Comparison of ENCODE assay signal across 27 cellular contexts in the genomic region with DNA sequence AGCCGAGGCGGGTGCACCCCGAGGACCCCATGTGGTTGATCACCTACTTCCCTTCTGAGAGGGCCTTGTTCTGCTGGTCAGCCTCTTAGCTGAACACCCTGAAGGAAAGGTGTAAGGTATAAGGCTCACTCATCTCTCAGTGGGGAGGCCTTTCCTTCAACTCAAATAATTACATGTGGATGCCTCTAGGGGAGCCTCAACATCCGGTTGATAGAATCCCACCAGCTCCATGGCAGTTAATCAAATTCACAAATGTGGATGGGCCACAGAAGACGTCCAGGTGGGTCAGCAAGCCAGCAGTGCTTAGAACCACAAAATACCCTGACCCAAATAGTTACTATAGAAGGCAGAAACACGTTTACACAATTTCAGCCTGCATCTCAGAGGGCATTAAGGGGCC. TPM values are rescaled to one million over a fixed set of nuclear protein-coding genes. Genes with fewer than 3 reads are reported as not detected.
DNase-seq lines count a peak whose midpoint lies in the region; ATAC-seq, FAIRE-seq and TF ChIP-seq lines count a peak whose summit lies in the region.
"Had no signal": no experiment of that assay in that cellular context is flagged by ENCODE, and none has a peak within 500 bp of the region (broad histone marks: within the 10 kb centered on the region; RNA-seq: fewer than 3 reads in every experiment).

No MANE protein-coding gene starts in this region.

- TF ChIP-seq EP300 in HepG2 (IDR thresholded peaks at IDR 0.05; ENCODE audit: low read depth in 2 of 2, low read length in 2 of 2) (no peak), HepG2 (CRISPR knock-in tag; IDR thresholded peaks at IDR 0.05; ENCODE audit: borderline replicate concordance) (no peak)

- no peaks in the 10 kb centered on the region for H3K9me3 ChIP-seq in HepG2 (ENCODE audit: low read length)
- H3K9me3 ChIP-seq in right lobe of liver, result no peaks in the 10 kb centered on the region
- no peaks in the 10 kb centered on the region for H3K9me3 ChIP-seq in MM.1S (replicated peaks; ENCODE audit: insufficient read depth, low read length)
- H3K9me3 ChIP-seq in colonic mucosa, result no peaks in the 10 kb centered on the region
- H3K9me3 ChIP-seq: A549, psoas muscle, SJSA1, vagina had no signal

- POLR2A ChIA-PET in HepG2 (lab: Yijun Ruan, JAX), result no interaction called here

- CTCF ChIA-PET in HepG2 (lab: Yijun Ruan, JAX; ENCODE audit: low intra/inter-chr PET ratio, low total read pairs), result no interaction called here

- H2AFZ ChIP-seq in HepG2 (ENCODE audit: low read length), result no peak overlapping the region
- H2AFZ ChIP-seq in MM.1S (ENCODE audit: low read length), result no peak overlapping the region
- H2AFZ ChIP-seq: PC-9 had no signal

- TF ChIP-seq CTCF in HepG2 (CRISPR knock-in tag; IDR thresholded peaks at IDR 0.05) (no peak), right lobe of liver (IDR thresholded peaks at IDR 0.05) (no peak), MM.1S (IDR thresholded peaks at IDR 0.05; ENCODE audit: low read length) (peak; percentile 9; the same call in 1 of the 2 replicates), fibroblast of mammary gland (conservative IDR thresholded peaks at IDR 0.05; ENCODE audit: control insufficient read depth, insufficient read depth, low read depth, low read length) (peak; percentile 9), type B pancreatic cell (conservative IDR thresholded peaks at IDR 0.05) (peak; percentile 43), colonic mucosa (IDR thresholded peaks at IDR 0.05) (no peak)

- H3K4me1 ChIP-seq in HepG2 (ENCODE audit: insufficient read depth, low read length), result no peaks in the 10 kb centered on the region
- H3K4me1 ChIP-seq in right lobe of liver, result peaks cover 0 to 24% (median 0%) of the 10 kb centered on the region in 4 donors
- H3K4me1 ChIP-seq in MM.1S (ENCODE audit: low read length), result 0 out of 2 replicates have a peak, but pooled peaks cover 3% of the 10 kb centered on the region
- no peaks in the 10 kb centered on the region for H3K4me1 ChIP-seq in colonic mucosa
- H3K4me1 ChIP-seq: A549, psoas muscle had no signal

- H4K20me1 ChIP-seq in HepG2 (ENCODE audit: insufficient read depth, low read length), result no peaks in the 10 kb centered on the region
- no peaks in the 10 kb centered on the region for H4K20me1 ChIP-seq in MM.1S (ENCODE audit: insufficient read depth, low read length)

- H3K4me3 Mint-ChIP-seq in type B pancreatic cell, result peak overlapping the region; percentile 16
- H3K4me3 Mint-ChIP-seq: activated CD8-positive, alpha-beta T cell treated with anti-CD3 and anti-CD28 coated beads, Interleukin-2, amount 10 ng/mL, durations not matched to agents 7 days and 5 days; activated T-cell treated with anti-CD3 and anti-CD28 coated beads, Interleukin-2, amount 50 U/mL, for 24 hours; memory B cell; nephron progenitor cell had no signal

- H3F3A ChIP-seq in MM.1S (ENCODE audit: insufficient read depth, low read length), result no peaks in the 10 kb centered on the region

- H3K36me3 Mint-ChIP-seq in type B pancreatic cell, result no peaks in the 10 kb centered on the region
- H3K36me3 Mint-ChIP-seq: CD4-positive, alpha-beta memory T cell; memory B cell had no signal

- no peaks in the 10 kb centered on the region for H3K79me2 ChIP-seq in HepG2 (ENCODE audit: insufficient read depth, low read length)
- no peaks in the 10 kb centered on the region for H3K79me2 ChIP-seq in MM.1S (ENCODE audit: low read length)

- no peak for TF ChIP-seq RAD21 in HepG2 (CRISPR knock-in tag; IDR thresholded peaks at IDR 0.05)

- 12% methylated on average over 6 of the region's 6 CpGs for WGBS in HepG2 (ENCODE audit: low lambda C conversion rate)
- 56% methylated on average over 2 of the region's 6 CpGs for WGBS in right lobe of liver (ENCODE audit: insufficient coverage, low coverage, low lambda C conversion rate, missing lambda C conversion rate)

- no peak for ATAC-seq in HepG2
- ATAC-seq in right lobe of liver, result no peak
- ATAC-seq: A549; activated CD8-positive, alpha-beta T cell treated with anti-CD3 and anti-CD28 coated beads, Interleukin-2, amount 10 ng/mL, durations not matched to agents 7 days and 5 days had no signal

- BruUV-seq in HepG2 (replicated peaks; lab: Mats Ljungman, UMichigan), result no TSS peak

- FAIRE-seq in HepG2 (lab: Jason Lieb, UNC), result no peak
- FAIRE-seq: A549, GM18507, keratinocyte had no signal

- H3K4me3 ChIP-seq in HepG2 (replicated peaks in 1 of 3; ENCODE audit: insufficient read depth in 1 of 3, low read depth in 2 of 3, low read length in 3 of 3) (no peak overlapping the region), right lobe of liver (no peak overlapping the region), MM.1S (ENCODE audit: low read length) (no peak overlapping the region), fibroblast of mammary gland (ENCODE audit: control insufficient read depth, low read depth, low read length) (no peak overlapping the region), colonic mucosa (no peak overlapping the region)
- H3K4me3 ChIP-seq: A549, PC-9, psoas muscle, SJSA1, vagina had no signal

- H3K27ac Mint-ChIP-seq in type B pancreatic cell, result no peak overlapping the region
- H3K27ac Mint-ChIP-seq: activated CD8-positive, alpha-beta T cell treated with anti-CD3 and anti-CD28 coated beads, Interleukin-2, amount 10 ng/mL, durations not matched to agents 7 days and 5 days; activated T-cell treated with anti-CD3 and anti-CD28 coated beads, Interleukin-2, amount 50 U/mL, for 24 hours; memory B cell; nephron progenitor cell had no signal

- H3K27me3 ChIP-seq in HepG2 (ENCODE audit: control insufficient read depth in 1 of 2, insufficient read depth in 2 of 2, low read length in 2 of 2) (peaks cover 0 to 3% of the 10 kb centered on the region in 2 experiments; a peak in 1 of 5 replicates), right lobe of liver (no peaks in the 10 kb centered on the region), MM.1S (replicated peaks; ENCODE audit: insufficient read depth, low read length) (no peaks in the 10 kb centered on the region), colonic mucosa (no peaks in the 10 kb centered on the region)
- H3K27me3 ChIP-seq: SJSA1, vagina had no signal

- H3K9ac ChIP-seq in HepG2 (ENCODE audit: insufficient read depth, low read depth, low read length) (no peak overlapping the region), MM.1S (ENCODE audit: low read length) (no peak overlapping the region), colonic mucosa (ENCODE audit: low read depth in 2 of 2, low read length in 2 of 2) (no peak overlapping the region)

- in situ Hi-C loops in HepG2 (cut with HindIII; ENCODE audit: extremely low pct_ligation_motif_present, low pct_unique_long_range_greater_than_20kb), result no loop called here

- no peak overlapping the region for H3K4me2 ChIP-seq in HepG2 (ENCODE audit: low read depth, low read length)
- H3K4me2 ChIP-seq in MM.1S (ENCODE audit: low read depth, low read length), result no peak overlapping the region
- H3K4me2 ChIP-seq: A549, PC-9 had no signal

- no peaks in the 10 kb centered on the region for H3K36me3 ChIP-seq in HepG2 (replicated peaks in 1 of 2; ENCODE audit: control insufficient read depth in 1 of 2, insufficient read depth in 2 of 2, low read length in 2 of 2)
- no peaks in the 10 kb centered on the region for H3K36me3 ChIP-seq in right lobe of liver
- H3K36me3 ChIP-seq in MM.1S (replicated peaks; ENCODE audit: insufficient read depth, low read length), result no peaks in the 10 kb centered on the region
- no peaks in the 10 kb centered on the region for H3K36me3 ChIP-seq in colonic mucosa
- H3K36me3 ChIP-seq: SJSA1, vagina had no signal

- DNase-seq in HepG2 (ENCODE audit: low spot score), result no peak
- DNase-seq in right lobe of liver, result no peak
- no peak for DNase-seq in MM.1S
- DNase-seq in fibroblast of mammary gland (ENCODE audit: low read depth), result no peak
- no peak for DNase-seq in type B pancreatic cell (ENCODE audit: extremely low spot score, unreplicated experiment)
- no peak for DNase-seq in middle frontal gyrus (ENCODE audit: extremely low spot score, low spot score)
- DNase-seq in NOMO-1 (lab: John Stamatoyannopoulos, UW; ENCODE audit: unreplicated experiment in 2 of 2), result no peak
- no peak for DNase-seq in colonic mucosa
- DNase-seq: activated CD8-positive, alpha-beta T cell treated with anti-CD3 and anti-CD28 coated beads, Interleukin-2, amount 10 ng/mL, durations not matched to agents 7 days and 5 days; activated naive CD4-positive, alpha-beta T cell treated with Interleukin-2 at 50 U/mL for 16 hours; activated T-cell treated with anti-CD3 and anti-CD28 coated beads, Interleukin-2, amount 50 U/mL, for 24 hours; CD4-positive, alpha-beta memory T cell; cerebellar nuclear complex; NCI-H1417 treated with DMSO at 0.1 percent for 48 hours; NCI-H2171 treated with DMSO at 0.1 percent for 48 hours; NCI-H774; nephron progenitor cell; PC-9; psoas muscle; stimulated activated CD8-positive, alpha-beta memory T cell treated with anti-CD3 and anti-CD28 coated beads, Interleukin-4, amount 100 ng/mL, for 48 hours; substantia nigra had no signal

- H3K27ac ChIP-seq in HepG2 (ENCODE audit: extremely low read length, insufficient read depth, low read length), result no peak overlapping the region
- no peak overlapping the region for H3K27ac ChIP-seq in right lobe of liver
- no peak overlapping the region for H3K27ac ChIP-seq in MM.1S (ENCODE audit: low read length)
- H3K27ac ChIP-seq in colonic mucosa, result no peak overlapping the region
- H3K27ac ChIP-seq: A549, PC-9, psoas muscle, SJSA1, vagina had no signal

- no peaks in the 10 kb centered on the region for H3K9me2 ChIP-seq in MM.1S (replicated peaks; ENCODE audit: insufficient read depth, low read length)

- no peak for TF ChIP-seq POLR2A in HepG2 (IDR thresholded peaks at IDR 0.05; ENCODE audit: insufficient read depth in 1 of 2, low read depth in 2 of 2, low read length in 2 of 2)
- no peak for TF ChIP-seq POLR2A in right lobe of liver (IDR thresholded peaks at IDR 0.05)

- H3K27me3 Mint-ChIP-seq in type B pancreatic cell, result peaks cover 63% of the 10 kb centered on the region

- no peaks in the 10 kb centered on the region for H3K9me3 Mint-ChIP-seq in type B pancreatic cell
- H3K9me3 Mint-ChIP-seq: activated T-cell treated with anti-CD3 and anti-CD28 coated beads, Interleukin-2, amount 50 U/mL, for 24 hours; CD4-positive, alpha-beta memory T cell; memory B cell; nephron progenitor cell had no signal

- peaks cover 13% of the 10 kb centered on the region for H3K4me1 Mint-ChIP-seq in type B pancreatic cell (ENCODE audit: unreplicated experiment)
- H3K4me1 Mint-ChIP-seq: memory B cell had no signal

- intact Hi-C loops in HepG2 (cut with micrococcal nuclease; ENCODE audit: unreplicated experiment) (no loop called here), right lobe of liver (cut with DNase I) (loop anchor here in 1 of 2 donors (10.0 kb wide), 1 partner anchor 358 kb away; no protein-coding TSS in a partner anchor), colonic mucosa (cut with DNase I) (loop anchor here (5.0 kb wide), 1 partner anchor 701 kb away; the partner anchor contains the start of gene CXCL12)

RNA-seq across cellular contexts. Expression of gene ZNF32, which starts 37.7 kb away (rescaled TPM):
- 16.9 and 18.0 TPM in 2 replicates for total RNA-seq in HepG2 (2016; rRNA removed; fragmentation: Illumina TruSeq; extraction: Trizol)
- total RNA-seq in HepG2 (2016; cell fraction: cytosol; rRNA removed; fragmentation: Illumina TruSeq; extraction: Trizol; ENCODE audit: low read depth), result 30.1 and 34.6 TPM in 2 replicates
- total RNA-seq in HepG2 (2016; cell fraction: insoluble cytoplasmic fraction; rRNA removed; fragmentation: Illumina TruSeq; extraction: Trizol), result 12.6 and 14.4 TPM in 2 replicates
- total RNA-seq in HepG2 (2016; cell fraction: membrane; rRNA removed; fragmentation: Illumina TruSeq; extraction: Trizol), result 38.2 and 44.1 TPM in 2 replicates
- 8.3 and 10.0 TPM in 2 replicates for total RNA-seq in HepG2 (2016; cell fraction: nucleus; rRNA removed; fragmentation: Illumina TruSeq; extraction: Trizol)
- polyA plus RNA-seq in HepG2 (2011; rRNA removed), result 12.5 and 12.7 TPM in 2 replicates
- 6.1 and 9.4 TPM in 2 replicates for polyA plus RNA-seq in HepG2 (2011; cell fraction: cytosol; rRNA removed)
- 8.5 and 12.5 TPM in 2 replicates for polyA plus RNA-seq in HepG2 (2011; cell fraction: nucleus; rRNA removed)
- polyA plus RNA-seq in HepG2 (2012), result 7.3 and 8.5 TPM in 2 replicates
- 30.5 and 38.2 TPM in 2 replicates for polyA plus RNA-seq in HepG2 (2016; cell fraction: cytosol; fragmentation: Illumina TruSeq; extraction: Trizol; ENCODE audit: low read depth)
- polyA plus RNA-seq in HepG2 (2016; cell fraction: insoluble cytoplasmic fraction; fragmentation: Illumina TruSeq; extraction: Trizol; ENCODE audit: low read depth), result 13.8 and 16.9 TPM in 2 replicates
- 28.0 and 35.4 TPM in 2 replicates for polyA plus RNA-seq in HepG2 (2016; cell fraction: membrane; fragmentation: Illumina TruSeq; extraction: Trizol; ENCODE audit: low read depth)
- 19.3 and 22.0 TPM in 2 replicates for polyA plus RNA-seq in HepG2 (2016; cell fraction: nucleus; fragmentation: Illumina TruSeq; extraction: Trizol; ENCODE audit: insufficient read depth, low read depth)
- polyA minus RNA-seq in HepG2 (2011; rRNA and poly(A)+ RNA removed; ENCODE audit: low replicate concordance), result 2.9 and 3.6 TPM in 2 replicates
- 1.5 and 1.6 TPM in 2 replicates for polyA minus RNA-seq in HepG2 (2011; cell fraction: cytosol; rRNA and poly(A)+ RNA removed)
- 4.0 and 4.4 TPM in 2 replicates for polyA minus RNA-seq in HepG2 (2011; cell fraction: nucleus; rRNA and poly(A)+ RNA removed)
- total RNA-seq in right lobe of liver, result 10 to 100 TPM; 10.9 to 20.4 (median 15.3) TPM
- 30.5 and 41.8 TPM in 2 replicates for total RNA-seq in type B pancreatic cell (ENCODE audit: low replicate concordance)
- total RNA-seq in colonic mucosa, result 10 to 100 TPM; 15.7 to 17.7 TPM

Comparison
In these comparisons a context has a peak if more than half of its experiments do, and no peak if none do; other contexts are left out.
1. CTCF ChIP-seq: peak in MM.1S (single experiment), fibroblast of mammary gland (single experiment) and type B pancreatic cell (single experiment); none in HepG2 (single experiment), right lobe of liver (0 of 4) and colonic mucosa (single experiment).